ENCODE assay signal across 8 cellular contexts in genomic region chr18:2979871-2980606, GRCh38. TPM values are rescaled to one million over a fixed set of nuclear protein-coding genes. Genes with fewer than 3 reads are reported as not detected.
DNase-seq lines count a peak whose midpoint lies in the region; ATAC-seq and TF ChIP-seq lines count a peak whose summit lies in the region.

No MANE protein-coding gene starts in this region.

- ATAC-seq in HG02759 (IDR thresholded peaks at IDR 0.05; ENCODE audit: unreplicated experiment) (peak; percentile 32), GM18873 (IDR thresholded peaks at IDR 0.05; ENCODE audit: low FRiP score, unreplicated experiment) (no peak)

- no peaks in the 10 kb centered on the region for H3K9me3 Mint-ChIP-seq in CD14-positive monocyte
- no peaks in the 10 kb centered on the region for H3K9me3 Mint-ChIP-seq in activated naive CD8-positive, alpha-beta T cell (ENCODE audit: low read depth)

- intact Hi-C loops in CD14-positive monocyte (cut with micrococcal nuclease): loop anchor here in 1 of 2 donors (1.0 to 10.0 kb wide), 2 partner anchors 9 to 135 kb away; partner anchors contain the start of gene EMILIN2

- H3K4me1 Mint-ChIP-seq in CD14-positive monocyte: peaks cover 67% of the 10 kb centered on the region
- peaks cover 90% of the 10 kb centered on the region for H3K4me1 Mint-ChIP-seq in activated naive CD8-positive, alpha-beta T cell (ENCODE audit: low read depth)

- H3K4me3 Mint-ChIP-seq in CD14-positive monocyte: peak overlapping the region; percentile 52 to 78
- peak overlapping the region; percentile 90 for H3K4me3 Mint-ChIP-seq in activated naive CD8-positive, alpha-beta T cell

- H3K27ac Mint-ChIP-seq in CD14-positive monocyte: peak overlapping the region; percentile 88 to 98 (median 96)
- H3K27ac Mint-ChIP-seq in activated naive CD8-positive, alpha-beta T cell: peak overlapping the region; percentile 97

- H3K27me3 Mint-ChIP-seq in CD14-positive monocyte (ENCODE audit: low read depth in 3 of 3): peaks cover 0 to 4% (median 0%) of the 10 kb centered on the region in 3 donors
- H3K27me3 Mint-ChIP-seq in activated naive CD8-positive, alpha-beta T cell: no peaks in the 10 kb centered on the region

- peaks cover 6 to 23% of the 10 kb centered on the region in 2 donors for H3K36me3 Mint-ChIP-seq in CD14-positive monocyte
- peaks cover 15% of the 10 kb centered on the region for H3K36me3 Mint-ChIP-seq in activated naive CD8-positive, alpha-beta T cell

- peak; percentile 85 for DNase-seq in CD14-positive monocyte (ENCODE audit: low spot score)
- DNase-seq in effector CD8-positive, alpha-beta T cell (lab: John Stamatoyannopoulos, UW): no peak
- no peak for DNase-seq in hippocampal formation (lab: John Stamatoyannopoulos, UW)
- DNase-seq in cerebellar cortex (ENCODE audit: low spot score): no peak

- peaks cover 71% of the 10 kb centered on the region for H3K4me1 ChIP-seq in mononuclear cell (ENCODE audit: insufficient read depth, low read length)

- peak overlapping the region; percentile 21 for H3K4me3 ChIP-seq in mononuclear cell (ENCODE audit: low read length)

- no peaks in the 10 kb centered on the region for H3K9me3 ChIP-seq in mononuclear cell (ENCODE audit: low read depth, low read length)

- no peaks in the 10 kb centered on the region for H3K27me3 ChIP-seq in mononuclear cell (ENCODE audit: insufficient read depth, low read length)

- no peak for TF ChIP-seq CTCF in CD14-positive monocyte (IDR thresholded peaks at IDR 0.05)

RNA-seq across cellular contexts. Expression of gene LPIN2, which starts 32.9 kb away (rescaled TPM):
- 10 to 100 TPM in 1 of 2 donors, 1 to 10 TPM in 1; 9.3 to 10.3 TPM for polyA plus RNA-seq in CD14-positive monocyte
- 51.1 TPM for total RNA-seq in mononuclear cell
